In genomic region chr18:41216604-41217003, GRCh38 we compare ENCODE assay signal across 25 cellular contexts.
A peak's percentile ranks its signal among the peaks of the same experiment; 100 is the strongest.
DNase-seq lines count a peak whose midpoint lies in the region; ATAC-seq, FAIRE-seq and TF ChIP-seq lines count a peak whose summit lies in the region.
"Had no signal": no experiment of that assay in that cellular context is flagged by ENCODE, and none has a peak within 500 bp of the region (broad histone marks: within the 10 kb centered on the region; RNA-seq: fewer than 3 reads in every experiment).

No MANE protein-coding gene starts in this region.

- BruUV-seq in HepG2 (replicated peaks; lab: Mats Ljungman, UMichigan) (no TSS peak), Calu3 (replicated peaks; lab: Mats Ljungman, UMichigan) (no TSS peak)

- CTCF ChIA-PET in HepG2 (lab: Yijun Ruan, JAX; ENCODE audit: low intra/inter-chr PET ratio, low total read pairs) = no interaction called here
- CTCF ChIA-PET in Calu3 (lab: Charles Lee) = no interaction called here

- H3K27ac ChIP-seq in HepG2 (ENCODE audit: extremely low read length, insufficient read depth, low read length) = no peak overlapping the region
- H3K27ac ChIP-seq in right lobe of liver = no peak overlapping the region
- no peak overlapping the region for H3K27ac ChIP-seq in substantia nigra (ENCODE audit: low read depth, low read length, poor library complexity, severe bottlenecking)
- H3K27ac ChIP-seq: 22Rv1; A549; BLaER1 treated with 17β-estradiol and CSF1 and Interleukin-3, amounts not matched to agents 10 nM and 100 nM; C4-2B had no signal

- no peaks in the 10 kb centered on the region for H3K9me3 ChIP-seq in HepG2 (ENCODE audit: low read length)
- H3K9me3 ChIP-seq in right lobe of liver = no peaks in the 10 kb centered on the region
- H3K9me3 ChIP-seq: A549; BLaER1 treated with 17β-estradiol and CSF1 and Interleukin-3, amounts not matched to agents 10 nM and 100 nM; Caco-2 had no signal

- ATAC-seq in HepG2 (no peak), right lobe of liver (no peak)
- ATAC-seq: A549; CD8-positive, alpha-beta T cell; GM12878 had no signal

- no peak for TF ChIP-seq RAD21 in HepG2 (CRISPR knock-in tag; IDR thresholded peaks at IDR 0.05)

- no peak overlapping the region for H3K4me3 ChIP-seq in HepG2 (replicated peaks in 1 of 3; ENCODE audit: insufficient read depth in 1 of 3, low read depth in 2 of 3, low read length in 3 of 3)
- no peak overlapping the region for H3K4me3 ChIP-seq in right lobe of liver
- H3K4me3 ChIP-seq: A549; BLaER1 treated with 17β-estradiol and CSF1 and Interleukin-3, amounts not matched to agents 10 nM and 100 nM; GM12878 had no signal

- H3K27ac Mint-ChIP-seq in mesothelial cell of epicardium (peak overlapping the region; percentile 25), Calu3 (ENCODE audit: unreplicated experiment) (no peak overlapping the region)
- H3K27ac Mint-ChIP-seq: B cell; CD4-positive, alpha-beta T cell; CD8-positive, alpha-beta T cell had no signal

- no peak for TF ChIP-seq CTCF in HepG2 (CRISPR knock-in tag; IDR thresholded peaks at IDR 0.05)
- no peak for TF ChIP-seq CTCF in right lobe of liver (IDR thresholded peaks at IDR 0.05)
- no peak for TF ChIP-seq CTCF in mesothelial cell of epicardium (IDR thresholded peaks at IDR 0.05; ENCODE audit: unreplicated experiment)
- TF ChIP-seq CTCF in Calu3 (IDR thresholded peaks at IDR 0.05; ENCODE audit: unreplicated experiment) = no peak

- TF ChIP-seq EP300 in HepG2 (IDR thresholded peaks at IDR 0.05; ENCODE audit: low read depth in 2 of 2, low read length in 2 of 2) = no peak
- no peak for TF ChIP-seq EP300 in HepG2 (CRISPR knock-in tag; IDR thresholded peaks at IDR 0.05; ENCODE audit: borderline replicate concordance)

- H3K36me3 Mint-ChIP-seq in mesothelial cell of epicardium = no peaks in the 10 kb centered on the region
- no peaks in the 10 kb centered on the region for H3K36me3 Mint-ChIP-seq in Calu3 (ENCODE audit: insufficient read depth, unreplicated experiment)
- H3K36me3 Mint-ChIP-seq: CD8-positive, alpha-beta T cell had no signal

- no peak overlapping the region for H2AFZ ChIP-seq in HepG2 (ENCODE audit: low read length)

- no peak for TF ChIP-seq POLR2A in HepG2 (IDR thresholded peaks at IDR 0.05; ENCODE audit: insufficient read depth in 1 of 2, low read depth in 2 of 2, low read length in 2 of 2)
- TF ChIP-seq POLR2A in right lobe of liver (IDR thresholded peaks at IDR 0.05) = no peak

- intact Hi-C loops in HepG2 (cut with micrococcal nuclease; ENCODE audit: unreplicated experiment) (no loop called here), right lobe of liver (cut with DNase I) (no loop called here), Calu3 (cut with micrococcal nuclease; ENCODE audit: unreplicated experiment) (no loop called here)

- POLR2A ChIA-PET in HepG2 (lab: Yijun Ruan, JAX) = no interaction called here

- in situ Hi-C loops in HepG2 (cut with HindIII; ENCODE audit: extremely low pct_ligation_motif_present, low pct_unique_long_range_greater_than_20kb) = no loop called here

- no peaks in the 10 kb centered on the region for H3K27me3 Mint-ChIP-seq in mesothelial cell of epicardium (ENCODE audit: low read depth)
- no peaks in the 10 kb centered on the region for H3K27me3 Mint-ChIP-seq in Calu3 (ENCODE audit: unreplicated experiment)
- H3K27me3 Mint-ChIP-seq: B cell; CD4-positive, alpha-beta T cell had no signal

- H3K79me2 ChIP-seq in HepG2 (ENCODE audit: insufficient read depth, low read length) = no peaks in the 10 kb centered on the region

- WGBS in HepG2 (ENCODE audit: low lambda C conversion rate) = 13% methylated on average over 3 of the region's 3 CpGs
- 61% methylated on average over 3 of the region's 3 CpGs for WGBS in right lobe of liver (ENCODE audit: insufficient coverage, low coverage, low lambda C conversion rate, missing lambda C conversion rate)

- FAIRE-seq in HepG2 (lab: Jason Lieb, UNC) = no peak
- FAIRE-seq: A549, GM12878, GM12892, GM18507, GM19239 had no signal

- H3K36me3 ChIP-seq in HepG2 (replicated peaks in 1 of 2; ENCODE audit: control insufficient read depth in 1 of 2, insufficient read depth in 2 of 2, low read length in 2 of 2) (no peaks in the 10 kb centered on the region), right lobe of liver (no peaks in the 10 kb centered on the region)
- H3K36me3 ChIP-seq: BLaER1 treated with 17β-estradiol and CSF1 and Interleukin-3, amounts not matched to agents 10 nM and 100 nM had no signal

- DNase-seq in HepG2 (ENCODE audit: low spot score) (no peak), right lobe of liver (no peak), mesothelial cell of epicardium (ENCODE audit: low spot score in 2 of 2, unreplicated experiment in 2 of 2) (no peak), Calu3 (no peak), substantia nigra (lab: John Stamatoyannopoulos, UW) (no peak)
- DNase-seq: AML-193; Caco-2; CD4-positive, alpha-beta T cell; CD8-positive, alpha-beta T cell; DMS 273 treated with DMSO at 0.1 percent for 48 hours; DMS153; DMS53; DMS79; DND-41; EL; GDM1 had no signal

- H4K20me1 ChIP-seq in HepG2 (ENCODE audit: insufficient read depth, low read length) = no peaks in the 10 kb centered on the region
- H4K20me1 ChIP-seq: BLaER1 treated with 17β-estradiol and CSF1 and Interleukin-3, amounts not matched to agents 10 nM and 100 nM had no signal

- H3K27me3 ChIP-seq in HepG2 (ENCODE audit: control insufficient read depth in 1 of 2, insufficient read depth in 2 of 2, low read length in 2 of 2) (no peaks in the 10 kb centered on the region), right lobe of liver (no peaks in the 10 kb centered on the region)
- H3K27me3 ChIP-seq: BLaER1 treated with 17β-estradiol and CSF1 and Interleukin-3, amounts not matched to agents 10 nM and 100 nM had no signal

- H3K4me2 ChIP-seq in HepG2 (ENCODE audit: low read depth, low read length) = no peak overlapping the region
- H3K4me2 ChIP-seq: A549; BLaER1 treated with 17β-estradiol and CSF1 and Interleukin-3, amounts not matched to agents 10 nM and 100 nM had no signal

- H3K4me1 ChIP-seq in HepG2 (ENCODE audit: insufficient read depth, low read length) (no peaks in the 10 kb centered on the region), right lobe of liver (no peaks in the 10 kb centered on the region)
- H3K4me1 ChIP-seq: A549; BLaER1 treated with 17β-estradiol and CSF1 and Interleukin-3, amounts not matched to agents 10 nM and 100 nM; Caco-2 had no signal

- H3K4me1 Mint-ChIP-seq in mesothelial cell of epicardium = peaks cover 10% of the 10 kb centered on the region
- no peaks in the 10 kb centered on the region for H3K4me1 Mint-ChIP-seq in Calu3 (ENCODE audit: low read depth, unreplicated experiment)
- H3K4me1 Mint-ChIP-seq: B cell had no signal

- no peak overlapping the region for H3K9ac ChIP-seq in HepG2 (ENCODE audit: insufficient read depth, low read depth, low read length)
- H3K9ac ChIP-seq: BLaER1 treated with 17β-estradiol and CSF1 and Interleukin-3, amounts not matched to agents 10 nM and 100 nM had no signal

- H3K4me3 Mint-ChIP-seq in mesothelial cell of epicardium = no peak overlapping the region
- H3K4me3 Mint-ChIP-seq in Calu3 (ENCODE audit: low read depth, unreplicated experiment) = no peak overlapping the region
- H3K4me3 Mint-ChIP-seq: B cell; CD4-positive, alpha-beta T cell; CD8-positive, alpha-beta T cell had no signal

- H3K9me3 Mint-ChIP-seq in mesothelial cell of epicardium = no peaks in the 10 kb centered on the region
- H3K9me3 Mint-ChIP-seq in Calu3 (ENCODE audit: low read depth, unreplicated experiment) = peaks cover 12% of the 10 kb centered on the region

TF ChIP-seq in HepG2, 621 proteins besides CTCF, POLR2A, EP300 and RAD21:
- TF ChIP-seq TFE3 (CRISPR knock-in tag; IDR thresholded peaks at IDR 0.05) (no peak), JARID2 (CRISPR knock-in tag; IDR thresholded peaks at IDR 0.05; ENCODE audit: insufficient replicate concordance) (no peak), MAFK (conservative IDR thresholded peaks at IDR 0.05 in 1 of 2, IDR thresholded peaks at IDR 0.05 in 1 of 2; ENCODE audit: low read length in 2 of 2) (peak; percentile 17 to 65; a peak in 3 of 4 replicates), MAFF (IDR thresholded peaks at IDR 0.05; ENCODE audit: low read depth, low read length) (peak; percentile 36; the same call in 1 of the 2 replicates)
